34 cellular contexts compared by ENCODE assay signal in genomic region chr2:72131371-72131891, GRCh38. TPM values are rescaled to one million over a fixed set of nuclear protein-coding genes. Genes with fewer than 3 reads are reported as not detected.
A peak's percentile ranks its signal among the peaks of the same experiment; 100 is the strongest.
DNase-seq lines count a peak whose midpoint lies in the region; ATAC-seq lines count a peak whose summit lies in the region.
"Had no signal": no experiment of that assay in that cellular context is flagged by ENCODE, and none has a peak within 500 bp of the region (broad histone marks: within the 10 kb centered on the region; RNA-seq: fewer than 3 reads in every experiment).

No MANE protein-coding gene starts in this region.

- peak; percentile 4 for DNase-seq in activated naive CD4-positive, alpha-beta T cell treated with anti-CD3 and anti-CD28 coated beads, Interleukin-2, amount 10 ng/mL, durations not matched to agents 7 days and 5 days
- no peak for DNase-seq in activated naive CD4-positive, alpha-beta T cell treated with Interleukin-2 at 50 U/mL for 16 hours
- DNase-seq in ecto neural progenitor cell (ENCODE audit: low spot score), result peak; percentile 37
- DNase-seq in neuronal stem cell (ENCODE audit: low spot score), result no peak
- peak; percentile 34 for DNase-seq in ureter (ENCODE audit: low spot score)
- DNase-seq in pons (ENCODE audit: low spot score), result no peak
- no peak for DNase-seq in NCI-H146 (lab: John Stamatoyannopoulos, UW)
- DNase-seq: activated CD4-positive, alpha-beta T cell treated with anti-CD3 and anti-CD28 coated beads for 36 hours; activated naive CD4-positive, alpha-beta T cell; AML-193; foreskin melanocyte; GOT3; midbrain; MM.1S; naive B cell; NCI-H1105 treated with DMSO at 0.1 percent for 48 hours; NCI-H2029; NCI-H69; occipital lobe; stimulated activated naive B cell treated with anti-CD40 and anti-IgM and Interleukin-4, amounts not matched to agents 10 μg/mL and 1 μg/mL and 100 μg/mL, for 72 hours; SW 1271; T-helper 9 cell; testis had no signal

- no CpG with 5 or more reads among the region's 16 CpGs for WGBS in neuronal stem cell (ENCODE audit: extremely low coverage in 2 of 2, insufficient read length in 2 of 2, insufficient replicate concordance in 1 of 2), 2 donors

- no peak overlapping the region for H3K4me3 Mint-ChIP-seq in activated naive CD4-positive, alpha-beta T cell treated with anti-CD3 and anti-CD28 coated beads, Interleukin-2, amount 10 ng/mL, durations not matched to agents 7 days and 5 days
- H3K4me3 Mint-ChIP-seq: activated CD4-positive, alpha-beta T cell treated with anti-CD3 and anti-CD28 coated beads for 36 hours; activated T-cell treated with anti-CD3 and anti-CD28 coated beads, Interleukin-2, amount 50 U/mL, for 4 hours; CD8-positive, alpha-beta T cell; central memory CD8-positive, alpha-beta T cell; naive B cell; stimulated activated naive B cell treated with anti-CD40 and anti-IgM and Interleukin-4, amounts not matched to agents 10 μg/mL and 1 μg/mL and 100 μg/mL, for 72 hours had no signal

- H3K27me3 ChIP-seq in neuronal stem cell (ENCODE audit: control insufficient read depth in 3 of 3, insufficient read depth in 3 of 3, low read depth in 1 of 3, low read length in 3 of 3), result peaks cover 0 to 21% (median 0%) of the 10 kb centered on the region in 3 experiments
- H3K27me3 ChIP-seq: body of pancreas, SJCRH30, testis, vagina had no signal

- H3K23ac ChIP-seq in neuronal stem cell (ENCODE audit: low read depth, low read length, poor library complexity), result peak overlapping the region; percentile 8

- H3K27ac ChIP-seq in neuronal stem cell (replicated peaks; ENCODE audit: low read length), result no peak overlapping the region
- H3K27ac ChIP-seq: A549, body of pancreas, heart left ventricle, testis, vagina had no signal

- no peak overlapping the region for H2BK12ac ChIP-seq in neuronal stem cell (ENCODE audit: low read length)

- H3K14ac ChIP-seq in neuronal stem cell (ENCODE audit: low read length), result no peak overlapping the region

- H3K4me3 ChIP-seq in neuronal stem cell (ENCODE audit: low read length in 2 of 2), result no peak overlapping the region
- H3K4me3 ChIP-seq: A549, body of pancreas, heart left ventricle, testis, vagina had no signal

- H3K9me3 ChIP-seq in neuronal stem cell (replicated peaks in 1 of 2; ENCODE audit: control insufficient read depth in 2 of 2, insufficient read depth in 1 of 2, low read depth in 1 of 2, low read length in 2 of 2), result no peaks in the 10 kb centered on the region
- H3K9me3 ChIP-seq: A549, body of pancreas, heart left ventricle, SJCRH30, testis, vagina had no signal

- H4K91ac ChIP-seq in neuronal stem cell (ENCODE audit: low read depth, low read length, poor library complexity), result no peak overlapping the region

- no peaks in the 10 kb centered on the region for H3K36me3 Mint-ChIP-seq in activated naive CD4-positive, alpha-beta T cell treated with anti-CD3 and anti-CD28 coated beads, Interleukin-2, amount 10 ng/mL, durations not matched to agents 7 days and 5 days
- H3K36me3 Mint-ChIP-seq: CD8-positive, alpha-beta T cell; naive B cell; stimulated activated naive B cell treated with anti-CD40 and anti-IgM and Interleukin-4, amounts not matched to agents 10 μg/mL and 1 μg/mL and 100 μg/mL, for 72 hours had no signal

- H3K36me3 ChIP-seq in neuronal stem cell (replicated peaks in 1 of 2; ENCODE audit: control insufficient read depth in 2 of 2, insufficient read depth in 2 of 2, low read length in 2 of 2), result no peaks in the 10 kb centered on the region
- H3K36me3 ChIP-seq: heart left ventricle, SJCRH30, vagina had no signal

- no peak overlapping the region for H4K8ac ChIP-seq in neuronal stem cell (ENCODE audit: low read depth, low read length)

- H2AFZ ChIP-seq in neuronal stem cell (ENCODE audit: low read length), result no peak overlapping the region

- no peak overlapping the region for H3K27ac Mint-ChIP-seq in activated naive CD4-positive, alpha-beta T cell treated with anti-CD3 and anti-CD28 coated beads, Interleukin-2, amount 10 ng/mL, durations not matched to agents 7 days and 5 days
- H3K27ac Mint-ChIP-seq: activated CD4-positive, alpha-beta T cell treated with anti-CD3 and anti-CD28 coated beads for 36 hours; CD8-positive, alpha-beta T cell; naive B cell; stimulated activated naive B cell treated with anti-CD40 and anti-IgM and Interleukin-4, amounts not matched to agents 10 μg/mL and 1 μg/mL and 100 μg/mL, for 72 hours had no signal

- H3K4ac ChIP-seq in neuronal stem cell (ENCODE audit: low read length), result no peak overlapping the region

- no peak overlapping the region for H3K4me2 ChIP-seq in neuronal stem cell (ENCODE audit: insufficient read depth, low read length, poor library complexity, severe bottlenecking)
- H3K4me2 ChIP-seq: A549 had no signal

- peak overlapping the region; percentile 4 for H2AK5ac ChIP-seq in neuronal stem cell (ENCODE audit: low read depth, low read length)

- peaks cover 4 to 19% of the 10 kb centered on the region in 2 donors for H3K4me1 ChIP-seq in neuronal stem cell (ENCODE audit: control insufficient read depth in 2 of 2, insufficient read depth in 1 of 2, low read depth in 1 of 2, low read length in 2 of 2)
- H3K4me1 ChIP-seq: A549, body of pancreas, heart left ventricle, vagina had no signal

- no peaks in the 10 kb centered on the region for H3K79me1 ChIP-seq in neuronal stem cell (ENCODE audit: low read depth, low read length)

- H2BK5ac ChIP-seq in neuronal stem cell (ENCODE audit: low read length), result no peak overlapping the region

- no peaks in the 10 kb centered on the region for H3K9me3 Mint-ChIP-seq in activated naive CD4-positive, alpha-beta T cell treated with anti-CD3 and anti-CD28 coated beads, Interleukin-2, amount 10 ng/mL, durations not matched to agents 7 days and 5 days
- H3K9me3 Mint-ChIP-seq: activated T-cell treated with anti-CD3 and anti-CD28 coated beads, Interleukin-2, amount 50 U/mL, for 4 hours; CD8-positive, alpha-beta T cell; central memory CD8-positive, alpha-beta T cell had no signal

- no peak overlapping the region for H2BK120ac ChIP-seq in neuronal stem cell (ENCODE audit: low read depth, low read length)

- peaks cover 11% of the 10 kb centered on the region for H3K27me3 Mint-ChIP-seq in activated naive CD4-positive, alpha-beta T cell treated with anti-CD3 and anti-CD28 coated beads, Interleukin-2, amount 10 ng/mL, durations not matched to agents 7 days and 5 days

- H3K9ac ChIP-seq in neuronal stem cell (ENCODE audit: low read depth, low read length, poor library complexity), result no peak overlapping the region

- no peak overlapping the region for H3K18ac ChIP-seq in neuronal stem cell (ENCODE audit: low read length)

- ATAC-seq in HG02763 (IDR thresholded peaks at IDR 0.05; ENCODE audit: unreplicated experiment), result no peak
- ATAC-seq: A549; activated CD4-positive, alpha-beta T cell treated with anti-CD3 and anti-CD28 coated beads for 36 hours; activated T-cell treated with anti-CD3 and anti-CD28 coated beads, Interleukin-2, amount 50 U/mL, for 4 hours; body of pancreas; CD8-positive, alpha-beta T cell; heart left ventricle; stimulated activated naive B cell treated with anti-CD40 and anti-IgM and Interleukin-4, amounts not matched to agents 10 μg/mL and 1 μg/mL and 100 μg/mL, for 72 hours had no signal

- no peaks in the 10 kb centered on the region for H3K4me1 Mint-ChIP-seq in activated naive CD4-positive, alpha-beta T cell treated with anti-CD3 and anti-CD28 coated beads, Interleukin-2, amount 10 ng/mL, durations not matched to agents 7 days and 5 days
- H3K4me1 Mint-ChIP-seq: activated CD4-positive, alpha-beta T cell treated with anti-CD3 and anti-CD28 coated beads for 36 hours; central memory CD8-positive, alpha-beta T cell had no signal

- H2BK15ac ChIP-seq in neuronal stem cell (ENCODE audit: low read length), result no peak overlapping the region

- CTCF ChIA-PET in activated naive CD4-positive, alpha-beta T cell treated with anti-CD3 and anti-CD28 coated beads, Interleukin-2, amount 10 ng/mL, durations not matched to agents 7 days and 5 days (lab: Charles Lee), result no interaction called here

RNA-seq across cellular contexts. Expression of gene CYP26B1, which starts 16.2 kb away (rescaled TPM):
- 1.0 TPM for polyA plus RNA-seq in neuronal stem cell (2013, experiment 1 of 2)
- 0.68 TPM for polyA plus RNA-seq in neuronal stem cell (2013, experiment 2 of 2)
- total RNA-seq in ureter, result 1.1 TPM
- total RNA-seq: activated CD4-positive, alpha-beta T cell treated with anti-CD3 and anti-CD28 coated beads for 36 hours; activated CD8-positive, alpha-beta memory T cell treated with anti-CD3 and anti-CD28 coated beads for 36 hours; CD8-positive, alpha-beta T cell; dermis microvascular lymphatic vessel endothelial cell had no signal

Comparison
In these comparisons a context has a peak if more than half of its experiments do, and no peak if none do; other contexts are left out.
1. DNase-seq: peak in activated naive CD4-positive, alpha-beta T cell treated with anti-CD3 and anti-CD28 coated beads, Interleukin-2, amount 10 ng/mL, durations not matched to agents 7 days and 5 days (single experiment), ecto neural progenitor cell (single experiment) and ureter (single experiment); none in activated naive CD4-positive, alpha-beta T cell treated with Interleukin-2 at 50 U/mL for 16 hours (single experiment), neuronal stem cell (single experiment), pons (single experiment) and NCI-H146 (single experiment).